ENCODE assay signal across 11 cellular contexts in genomic region chr6:46704562-46704961, GRCh38. TPM values are rescaled to one million over a fixed set of nuclear protein-coding genes. Genes with fewer than 3 reads are reported as not detected.
DNase-seq lines count a peak whose midpoint lies in the region; ATAC-seq, FAIRE-seq and TF ChIP-seq lines count a peak whose summit lies in the region.
"Had no signal": no experiment of that assay in that cellular context is flagged by ENCODE, and none has a peak within 500 bp of the region (broad histone marks: within the 10 kb centered on the region; RNA-seq: fewer than 3 reads in every experiment).

No MANE protein-coding gene starts in this region.

- H3K9ac ChIP-seq in endodermal cell (ENCODE audit: extremely low read depth, low read length, poor library complexity, severe bottlenecking): no peak overlapping the region

- H3K4me3 ChIP-seq in endodermal cell (ENCODE audit: low read length) (no peak overlapping the region), pancreas (no peak overlapping the region), tibial artery (no peak overlapping the region), esophagus squamous epithelium (no peak overlapping the region)

- no peak for TF ChIP-seq POLR2A in esophagus squamous epithelium (IDR thresholded peaks at IDR 0.05)

- H3K27me3 Mint-ChIP-seq in endodermal cell (ENCODE audit: insufficient read depth): peaks cover 6% of the 10 kb centered on the region

- no peak overlapping the region for H3K27ac ChIP-seq in endodermal cell (ENCODE audit: low read depth, low read length)
- H3K27ac ChIP-seq in pancreas: no peak overlapping the region
- H3K27ac ChIP-seq in tibial artery: no peak overlapping the region
- H3K27ac ChIP-seq in esophagus squamous epithelium: no peak overlapping the region

- no peaks in the 10 kb centered on the region for H3K36me3 Mint-ChIP-seq in endodermal cell (ENCODE audit: low read depth)

- H3K4me3 Mint-ChIP-seq in endodermal cell: no peak overlapping the region

- no peaks in the 10 kb centered on the region for H3K4me1 Mint-ChIP-seq in endodermal cell

- peak; percentile 26 for TF ChIP-seq CTCF in endodermal cell (conservative IDR thresholded peaks at IDR 0.05)
- no peak for TF ChIP-seq CTCF in pancreas (IDR thresholded peaks at IDR 0.05)
- TF ChIP-seq CTCF in tibial artery (IDR thresholded peaks at IDR 0.05): peak in 1 of 2 experiments; percentile 10
- TF ChIP-seq CTCF in esophagus squamous epithelium (IDR thresholded peaks at IDR 0.05): peak in 2 of 6 experiments; percentile 8 to 32

- no peaks in the 10 kb centered on the region for H3K9me3 ChIP-seq in endodermal cell (ENCODE audit: control insufficient read depth, low read length)
- H3K9me3 ChIP-seq in pancreas: no peaks in the 10 kb centered on the region
- no peaks in the 10 kb centered on the region for H3K9me3 ChIP-seq in tibial artery
- H3K9me3 ChIP-seq in esophagus squamous epithelium: no peaks in the 10 kb centered on the region

- WGBS in endodermal cell (ENCODE audit: insufficient coverage in 1 of 2, insufficient read length in 1 of 2), 2 experiments: 53 to 64% methylated on average over 2 to 3 of the region's 3 CpGs
- WGBS in pancreas, 2 donors: 5 to 6% methylated on average over 3 of the region's 3 CpGs
- 7 to 8% methylated on average over 3 of the region's 3 CpGs for WGBS in esophagus squamous epithelium, 2 donors

- peak; percentile 14 for DNase-seq in NCI-H1105 treated with DMSO at 0.1 percent for 48 hours (lab: John Stamatoyannopoulos, UW)
- no peak for DNase-seq in NCI-H1105 (lab: John Stamatoyannopoulos, UW)
- peak; percentile 12 to 73 for DNase-seq in NCI-H526 (lab: John Stamatoyannopoulos, UW)
- DNase-seq in endodermal cell: no peak
- no peak for DNase-seq in pancreas
- DNase-seq in tibial artery: no peak
- no peak for DNase-seq in esophagus squamous epithelium (lab: John Stamatoyannopoulos, UW)
- DNase-seq: activated T-cell treated with anti-CD3 and anti-CD28 coated beads, Interleukin-2, amount 50 U/mL, for 48 hours; NCI-H187 had no signal

- ATAC-seq in pancreas (peak in 3 of 4 donors; percentile 58 to 76 (median 64)), GM21786 (IDR thresholded peaks at IDR 0.05; ENCODE audit: unreplicated experiment) (no peak)

- H3K36me3 ChIP-seq in endodermal cell (ENCODE audit: control insufficient read depth, insufficient read depth, low read length): no peaks in the 10 kb centered on the region
- H3K36me3 ChIP-seq in pancreas: no peaks in the 10 kb centered on the region
- no peaks in the 10 kb centered on the region for H3K36me3 ChIP-seq in tibial artery
- no peaks in the 10 kb centered on the region for H3K36me3 ChIP-seq in esophagus squamous epithelium

- H3K9me3 Mint-ChIP-seq in endodermal cell: no peaks in the 10 kb centered on the region

- H3K27ac Mint-ChIP-seq in endodermal cell: no peak overlapping the region

- no peaks in the 10 kb centered on the region for H3K4me1 ChIP-seq in endodermal cell (ENCODE audit: control insufficient read depth, insufficient read depth, low read length)
- H3K4me1 ChIP-seq in pancreas: no peaks in the 10 kb centered on the region
- H3K4me1 ChIP-seq in tibial artery: no peaks in the 10 kb centered on the region
- H3K4me1 ChIP-seq in esophagus squamous epithelium: no peaks in the 10 kb centered on the region

- H3K27me3 ChIP-seq in endodermal cell (ENCODE audit: control insufficient read depth, insufficient read depth, low read length, poor library complexity, severe bottlenecking): no peaks in the 10 kb centered on the region
- H3K27me3 ChIP-seq in pancreas: no peaks in the 10 kb centered on the region
- no peaks in the 10 kb centered on the region for H3K27me3 ChIP-seq in tibial artery
- H3K27me3 ChIP-seq in esophagus squamous epithelium: no peaks in the 10 kb centered on the region

- FAIRE-seq in pancreas (lab: Jason Lieb, UNC): no peak

- intact Hi-C loops in pancreas (cut with DNase I) (no loop called here), tibial artery (cut with DNase I; ENCODE audit: low total_unique reads) (no loop called here), esophagus squamous epithelium (cut with DNase I) (no loop called here)

RNA-seq across cellular contexts. Expression of gene TDRD6, which starts 16.9 kb away (rescaled TPM):
- under 1 TPM; 0.09 to 0.20 TPM for total RNA-seq in endodermal cell
- polyA plus RNA-seq in endodermal cell (2013, experiment 1 of 2): 0.04 TPM
- polyA plus RNA-seq in endodermal cell (2013, experiment 2 of 2): 0.21 TPM
- under 1 TPM; 0.06 to 0.79 (median 0.29) TPM for total RNA-seq in pancreas
- 1 to 10 TPM in 1 of 2 donors, under 1 TPM in 1; 0.42 to 1.2 TPM for polyA plus RNA-seq in pancreas
- 1 to 10 TPM in 1 of 4 donors, under 1 TPM in 2, not detected in 1; 0.04 to 1.1 (median 0.22) TPM for total RNA-seq in esophagus squamous epithelium

RNA-seq across cellular contexts. Expression of gene PLA2G7, which starts 30.6 kb away (rescaled TPM):
- total RNA-seq in endodermal cell (1 to 10 TPM; 1.1 to 3.2 TPM), pancreas (1 to 10 TPM in 2 of 6 donors, under 1 TPM in 2, not detected in 2; 0.09 to 8.1 (median 1.3) TPM), esophagus squamous epithelium (under 1 TPM in 2 of 4 donors, not detected in 2; 0.19 to 0.44 TPM)
- polyA plus RNA-seq in endodermal cell (2013, experiment 1 of 2): 0.39 TPM
- polyA plus RNA-seq in endodermal cell (2013, experiment 2 of 2): 0.33 TPM
- under 1 TPM; 0.16 to 0.19 TPM for polyA plus RNA-seq in pancreas
- total RNA-seq: glomerular endothelial cell had no signal

RNA-seq across cellular contexts. Expression of gene ANKRD66, which starts 42.2 kb away (rescaled TPM):
- total RNA-seq in endodermal cell: not detected
- polyA plus RNA-seq in endodermal cell (2013, experiment 1 of 2): 0.18 TPM
- polyA plus RNA-seq in endodermal cell (2013, experiment 2 of 2): not detected
- total RNA-seq in pancreas: not detected
- not detected for polyA plus RNA-seq in pancreas
- not detected for total RNA-seq in esophagus squamous epithelium
- total RNA-seq: glomerular endothelial cell had no signal

RNA-seq across cellular contexts. Expression of gene SLC25A27, which starts 51.8 kb away (rescaled TPM):
- total RNA-seq in endodermal cell (10 to 100 TPM; 12.8 to 18.1 TPM), pancreas (10 to 100 TPM in 3 of 6 donors, 1 to 10 TPM in 3; 3.3 to 15.4 (median 8.9) TPM), esophagus squamous epithelium (10 to 100 TPM in 1 of 4 donors, 1 to 10 TPM in 3; 6.5 to 29.8 (median 8.1) TPM)
- polyA plus RNA-seq in endodermal cell (2013, experiment 1 of 2): 14.1 TPM
- polyA plus RNA-seq in endodermal cell (2013, experiment 2 of 2): 8.4 TPM
- polyA plus RNA-seq in pancreas: 10 to 100 TPM; 39.0 to 63.2 TPM

RNA-seq across cellular contexts. Expression of gene CYP39A1, which starts 51.9 kb away (rescaled TPM):
- 1 to 10 TPM; 1.8 to 3.8 TPM for total RNA-seq in endodermal cell
- polyA plus RNA-seq in endodermal cell (2013, experiment 1 of 2): 2.5 TPM
- 4.0 TPM for polyA plus RNA-seq in endodermal cell (2013, experiment 2 of 2)
- 1 to 10 TPM; 1.3 to 7.8 (median 3.4) TPM for total RNA-seq in pancreas
- 1 to 10 TPM; 3.0 to 7.3 TPM for polyA plus RNA-seq in pancreas
- 1 to 10 TPM; 2.8 to 9.2 (median 5.1) TPM for total RNA-seq in esophagus squamous epithelium

Comparison
In these comparisons a context has a peak if more than half of its experiments do, and no peak if none do; other contexts are left out.
1. DNase-seq: peak in NCI-H1105 treated with DMSO at 0.1 percent for 48 hours (single experiment) and NCI-H526 (2 of 2); none in NCI-H1105 (single experiment), endodermal cell (single experiment), pancreas (0 of 6), tibial artery (0 of 2) and esophagus squamous epithelium (single experiment).